In the genomic region with DNA sequence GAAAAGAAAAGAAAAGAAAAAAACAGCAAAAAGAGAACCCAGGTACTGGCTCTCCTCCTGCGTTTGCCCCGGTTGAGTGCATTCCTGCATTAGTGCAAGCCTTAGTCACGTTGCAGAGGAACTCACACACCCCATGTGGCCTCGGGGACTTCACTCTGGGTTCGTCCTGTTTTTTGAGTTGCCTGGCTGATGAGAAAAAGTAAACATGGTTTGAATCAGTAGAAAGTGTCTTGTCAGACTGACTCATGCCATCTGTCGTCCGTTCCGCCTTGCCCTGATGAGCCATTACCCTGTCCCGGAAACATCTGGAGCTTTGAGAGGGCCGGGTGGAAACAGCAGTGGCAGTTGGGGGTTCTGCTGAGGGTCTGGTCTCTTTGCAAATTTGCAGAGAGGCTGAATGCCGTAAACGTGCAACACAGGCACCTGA, we compare ENCODE assay signal across 1 cellular context.
TF ChIP-seq lines count a peak whose summit lies in the region.

No MANE protein-coding gene starts in this region.

TF ChIP-seq in HepG2, 621 proteins besides CTCF, POLR2A, EP300 and RAD21 (continued from another document and continues in another):
- TF ChIP-seq HES4 (CRISPR knock-in tag; IDR thresholded peaks at IDR 0.05; ENCODE audit: borderline replicate concordance) (no peak), ESRRA (CRISPR knock-in tag; IDR thresholded peaks at IDR 0.05; ENCODE audit: low read depth) (no peak), ZNF644 (CRISPR knock-in tag; IDR thresholded peaks at IDR 0.05; ENCODE audit: low read depth) (no peak), RARA (CRISPR knock-in tag; IDR thresholded peaks at IDR 0.05) (peak; percentile 35; the same call in 1 of the 2 replicates), RCOR2 (CRISPR knock-in tag; IDR thresholded peaks at IDR 0.05) (no peak), ZNF614 (CRISPR knock-in tag; IDR thresholded peaks at IDR 0.05; ENCODE audit: borderline replicate concordance) (peak; percentile 54; the same call in 1 of the 2 replicates), ZFX (CRISPR knock-in tag; IDR thresholded peaks at IDR 0.05; ENCODE audit: low read depth) (no peak; the same call in 1 of the 2 replicates), PRPF4 (IDR thresholded peaks at IDR 0.05; ENCODE audit: low read depth, low read length, poor library complexity, severe bottlenecking) (no peak), STAG1 (CRISPR knock-in tag; IDR thresholded peaks at IDR 0.05) (peak; percentile 48), KAT8 (CRISPR knock-in tag; IDR thresholded peaks at IDR 0.05) (0 out of 2 replicates have a peak, but pooled peaks have one; percentile 16), NFKB2 (CRISPR knock-in tag; IDR thresholded peaks at IDR 0.05; ENCODE audit: borderline replicate concordance) (no peak), NCOA1 (CRISPR knock-in tag; IDR thresholded peaks at IDR 0.05) (no peak), GABPB1 (CRISPR knock-in tag; IDR thresholded peaks at IDR 0.05) (no peak), MAFK (conservative IDR thresholded peaks at IDR 0.05 in 1 of 2, IDR thresholded peaks at IDR 0.05 in 1 of 2; ENCODE audit: low read length in 2 of 2) (peak; percentile 30 to 47; a peak in 2 of 4 replicates), SIX1 (CRISPR knock-in tag; IDR thresholded peaks at IDR 0.05; ENCODE audit: borderline replicate concordance) (no peak), SSRP1 (CRISPR knock-in tag; IDR thresholded peaks at IDR 0.05) (no peak), ZNF432 (CRISPR knock-in tag; IDR thresholded peaks at IDR 0.05; ENCODE audit: borderline replicate concordance) (no peak), HDAC2 (CRISPR knock-in tag; IDR thresholded peaks at IDR 0.05) (no peak), ATM (IDR thresholded peaks at IDR 0.05; ENCODE audit: borderline replicate concordance) (no peak), ZNF772 (CRISPR knock-in tag; IDR thresholded peaks at IDR 0.05) (no peak), TBL1XR1 (IDR thresholded peaks at IDR 0.05; ENCODE audit: borderline replicate concordance, low read length, partially characterized antibody) (no peak), ZNF431 (CRISPR knock-in tag; IDR thresholded peaks at IDR 0.05; ENCODE audit: borderline replicate concordance, low read depth) (no peak), FOXJ3 (CRISPR knock-in tag; IDR thresholded peaks at IDR 0.05; ENCODE audit: borderline replicate concordance) (no peak), ZBTB42 (CRISPR knock-in tag; IDR thresholded peaks at IDR 0.05) (no peak), MIER2 (CRISPR knock-in tag; IDR thresholded peaks at IDR 0.05) (no peak), KDM5A (IDR thresholded peaks at IDR 0.05; ENCODE audit: borderline replicate concordance, low read length) (no peak), TBP (CRISPR knock-in tag; IDR thresholded peaks at IDR 0.05) (no peak), CBX2 (IDR thresholded peaks at IDR 0.05; ENCODE audit: low read depth, low read length) (no peak), CBX2 (CRISPR knock-in tag; IDR thresholded peaks at IDR 0.05; ENCODE audit: low read depth) (no peak), ZNF232 (CRISPR knock-in tag; IDR thresholded peaks at IDR 0.05; ENCODE audit: borderline replicate concordance) (no peak), BORCS8-MEF2B (CRISPR knock-in tag; IDR thresholded peaks at IDR 0.05) (no peak), CBX1 (IDR thresholded peaks at IDR 0.05; ENCODE audit: low read depth) (no peak), ZNF629 (CRISPR knock-in tag; conservative IDR thresholded peaks at IDR 0.05) (no peak), ZNF790 (CRISPR knock-in tag; IDR thresholded peaks at IDR 0.05; ENCODE audit: borderline replicate concordance) (no peak), ZBTB20 (CRISPR knock-in tag; IDR thresholded peaks at IDR 0.05; ENCODE audit: borderline replicate concordance, low read depth) (peak; percentile 44; the same call in 1 of the 2 replicates), ZNF136 (CRISPR knock-in tag; IDR thresholded peaks at IDR 0.05; ENCODE audit: low read depth) (no peak), MYNN (CRISPR knock-in tag; IDR thresholded peaks at IDR 0.05; ENCODE audit: low read depth) (no peak), EEA1 (CRISPR knock-in tag; IDR thresholded peaks at IDR 0.05; ENCODE audit: borderline replicate concordance) (no peak), ZNF672 (CRISPR knock-in tag; IDR thresholded peaks at IDR 0.05) (no peak), NFRKB (IDR thresholded peaks at IDR 0.05) (no peak), ZNF12 (CRISPR knock-in tag; IDR thresholded peaks at IDR 0.05) (no peak), ZNF282 (IDR thresholded peaks at IDR 0.05; ENCODE audit: partially characterized antibody) (no peak), NFE2L2 (IDR thresholded peaks at IDR 0.05; ENCODE audit: low read length) (peak; percentile 66; the same call in 1 of the 2 replicates), TEAD2 (CRISPR knock-in tag; IDR thresholded peaks at IDR 0.05) (no peak), YY1 (IDR thresholded peaks at IDR 0.05; ENCODE audit: insufficient read depth, insufficient replicate concordance, low read depth, low read length) (no peak), ZKSCAN1 (IDR thresholded peaks at IDR 0.05; ENCODE audit: low read length) (no peak), SUZ12 (IDR thresholded peaks at IDR 0.05; ENCODE audit: low read depth, low read length) (no peak), ZNF160 (CRISPR knock-in tag; IDR thresholded peaks at IDR 0.05) (no peak), DNMT1 (CRISPR knock-in tag; IDR thresholded peaks at IDR 0.05) (no peak)
- TF ChIP-seq, protein P1, sequence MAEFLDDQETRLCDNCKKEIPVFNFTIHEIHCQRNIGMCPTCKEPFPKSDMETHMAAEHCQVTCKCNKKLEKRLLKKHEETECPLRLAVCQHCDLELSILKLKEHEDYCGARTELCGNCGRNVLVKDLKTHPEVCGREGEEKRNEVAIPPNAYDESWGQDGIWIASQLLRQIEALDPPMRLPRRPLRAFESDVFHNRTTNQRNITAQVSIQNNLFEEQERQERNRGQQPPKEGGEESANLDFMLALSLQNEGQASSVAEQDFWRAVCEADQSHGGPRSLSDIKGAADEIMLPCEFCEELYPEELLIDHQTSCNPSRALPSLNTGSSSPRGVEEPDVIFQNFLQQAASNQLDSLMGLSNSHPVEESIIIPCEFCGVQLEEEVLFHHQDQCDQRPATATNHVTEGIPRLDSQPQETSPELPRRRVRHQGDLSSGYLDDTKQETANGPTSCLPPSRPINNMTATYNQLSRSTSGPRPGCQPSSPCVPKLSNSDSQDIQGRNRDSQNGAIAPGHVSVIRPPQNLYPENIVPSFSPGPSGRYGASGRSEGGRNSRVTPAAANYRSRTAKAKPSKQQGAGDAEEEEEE (CRISPR knock-in tag; IDR thresholded peaks at IDR 0.05; ENCODE audit: borderline replicate concordance): no peak
- TF ChIP-seq, protein P2, sequence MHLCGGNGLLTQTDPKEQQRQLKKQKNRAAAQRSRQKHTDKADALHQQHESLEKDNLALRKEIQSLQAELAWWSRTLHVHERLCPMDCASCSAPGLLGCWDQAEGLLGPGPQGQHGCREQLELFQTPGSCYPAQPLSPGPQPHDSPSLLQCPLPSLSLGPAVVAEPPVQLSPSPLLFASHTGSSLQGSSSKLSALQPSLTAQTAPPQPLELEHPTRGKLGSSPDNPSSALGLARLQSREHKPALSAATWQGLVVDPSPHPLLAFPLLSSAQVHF (CRISPR knock-in tag; IDR thresholded peaks at IDR 0.05): no peak
- TF ChIP-seq, protein P3, sequence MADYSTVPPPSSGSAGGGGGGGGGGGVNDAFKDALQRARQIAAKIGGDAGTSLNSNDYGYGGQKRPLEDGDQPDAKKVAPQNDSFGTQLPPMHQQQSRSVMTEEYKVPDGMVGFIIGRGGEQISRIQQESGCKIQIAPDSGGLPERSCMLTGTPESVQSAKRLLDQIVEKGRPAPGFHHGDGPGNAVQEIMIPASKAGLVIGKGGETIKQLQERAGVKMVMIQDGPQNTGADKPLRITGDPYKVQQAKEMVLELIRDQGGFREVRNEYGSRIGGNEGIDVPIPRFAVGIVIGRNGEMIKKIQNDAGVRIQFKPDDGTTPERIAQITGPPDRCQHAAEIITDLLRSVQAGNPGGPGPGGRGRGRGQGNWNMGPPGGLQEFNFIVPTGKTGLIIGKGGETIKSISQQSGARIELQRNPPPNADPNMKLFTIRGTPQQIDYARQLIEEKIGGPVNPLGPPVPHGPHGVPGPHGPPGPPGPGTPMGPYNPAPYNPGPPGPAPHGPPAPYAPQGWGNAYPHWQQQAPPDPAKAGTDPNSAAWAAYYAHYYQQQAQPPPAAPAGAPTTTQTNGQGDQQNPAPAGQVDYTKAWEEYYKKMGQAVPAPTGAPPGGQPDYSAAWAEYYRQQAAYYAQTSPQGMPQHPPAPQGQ (CRISPR knock-in tag; IDR thresholded peaks at IDR 0.05; ENCODE audit: borderline replicate concordance): no peak
- TF ChIP-seq, protein P4, sequence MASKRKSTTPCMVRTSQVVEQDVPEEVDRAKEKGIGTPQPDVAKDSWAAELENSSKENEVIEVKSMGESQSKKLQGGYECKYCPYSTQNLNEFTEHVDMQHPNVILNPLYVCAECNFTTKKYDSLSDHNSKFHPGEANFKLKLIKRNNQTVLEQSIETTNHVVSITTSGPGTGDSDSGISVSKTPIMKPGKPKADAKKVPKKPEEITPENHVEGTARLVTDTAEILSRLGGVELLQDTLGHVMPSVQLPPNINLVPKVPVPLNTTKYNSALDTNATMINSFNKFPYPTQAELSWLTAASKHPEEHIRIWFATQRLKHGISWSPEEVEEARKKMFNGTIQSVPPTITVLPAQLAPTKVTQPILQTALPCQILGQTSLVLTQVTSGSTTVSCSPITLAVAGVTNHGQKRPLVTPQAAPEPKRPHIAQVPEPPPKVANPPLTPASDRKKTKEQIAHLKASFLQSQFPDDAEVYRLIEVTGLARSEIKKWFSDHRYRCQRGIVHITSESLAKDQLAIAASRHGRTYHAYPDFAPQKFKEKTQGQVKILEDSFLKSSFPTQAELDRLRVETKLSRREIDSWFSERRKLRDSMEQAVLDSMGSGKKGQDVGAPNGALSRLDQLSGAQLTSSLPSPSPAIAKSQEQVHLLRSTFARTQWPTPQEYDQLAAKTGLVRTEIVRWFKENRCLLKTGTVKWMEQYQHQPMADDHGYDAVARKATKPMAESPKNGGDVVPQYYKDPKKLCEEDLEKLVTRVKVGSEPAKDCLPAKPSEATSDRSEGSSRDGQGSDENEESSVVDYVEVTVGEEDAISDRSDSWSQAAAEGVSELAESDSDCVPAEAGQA (IDR thresholded peaks at IDR 0.05; ENCODE audit: low read depth): no peak
- TF ChIP-seq, protein P4 (CRISPR knock-in tag; IDR thresholded peaks at IDR 0.05; ENCODE audit: borderline replicate concordance): no peak
- TF ChIP-seq, protein P5, sequence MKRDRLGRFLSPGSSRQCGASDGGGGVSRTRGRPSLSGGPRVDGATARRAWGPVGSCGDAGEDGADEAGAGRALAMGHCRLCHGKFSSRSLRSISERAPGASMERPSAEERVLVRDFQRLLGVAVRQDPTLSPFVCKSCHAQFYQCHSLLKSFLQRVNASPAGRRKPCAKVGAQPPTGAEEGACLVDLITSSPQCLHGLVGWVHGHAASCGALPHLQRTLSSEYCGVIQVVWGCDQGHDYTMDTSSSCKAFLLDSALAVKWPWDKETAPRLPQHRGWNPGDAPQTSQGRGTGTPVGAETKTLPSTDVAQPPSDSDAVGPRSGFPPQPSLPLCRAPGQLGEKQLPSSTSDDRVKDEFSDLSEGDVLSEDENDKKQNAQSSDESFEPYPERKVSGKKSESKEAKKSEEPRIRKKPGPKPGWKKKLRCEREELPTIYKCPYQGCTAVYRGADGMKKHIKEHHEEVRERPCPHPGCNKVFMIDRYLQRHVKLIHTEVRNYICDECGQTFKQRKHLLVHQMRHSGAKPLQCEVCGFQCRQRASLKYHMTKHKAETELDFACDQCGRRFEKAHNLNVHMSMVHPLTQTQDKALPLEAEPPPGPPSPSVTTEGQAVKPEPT (CRISPR knock-in tag; IDR thresholded peaks at IDR 0.05; ENCODE audit: low read depth): no peak
- TF ChIP-seq, protein P6, sequence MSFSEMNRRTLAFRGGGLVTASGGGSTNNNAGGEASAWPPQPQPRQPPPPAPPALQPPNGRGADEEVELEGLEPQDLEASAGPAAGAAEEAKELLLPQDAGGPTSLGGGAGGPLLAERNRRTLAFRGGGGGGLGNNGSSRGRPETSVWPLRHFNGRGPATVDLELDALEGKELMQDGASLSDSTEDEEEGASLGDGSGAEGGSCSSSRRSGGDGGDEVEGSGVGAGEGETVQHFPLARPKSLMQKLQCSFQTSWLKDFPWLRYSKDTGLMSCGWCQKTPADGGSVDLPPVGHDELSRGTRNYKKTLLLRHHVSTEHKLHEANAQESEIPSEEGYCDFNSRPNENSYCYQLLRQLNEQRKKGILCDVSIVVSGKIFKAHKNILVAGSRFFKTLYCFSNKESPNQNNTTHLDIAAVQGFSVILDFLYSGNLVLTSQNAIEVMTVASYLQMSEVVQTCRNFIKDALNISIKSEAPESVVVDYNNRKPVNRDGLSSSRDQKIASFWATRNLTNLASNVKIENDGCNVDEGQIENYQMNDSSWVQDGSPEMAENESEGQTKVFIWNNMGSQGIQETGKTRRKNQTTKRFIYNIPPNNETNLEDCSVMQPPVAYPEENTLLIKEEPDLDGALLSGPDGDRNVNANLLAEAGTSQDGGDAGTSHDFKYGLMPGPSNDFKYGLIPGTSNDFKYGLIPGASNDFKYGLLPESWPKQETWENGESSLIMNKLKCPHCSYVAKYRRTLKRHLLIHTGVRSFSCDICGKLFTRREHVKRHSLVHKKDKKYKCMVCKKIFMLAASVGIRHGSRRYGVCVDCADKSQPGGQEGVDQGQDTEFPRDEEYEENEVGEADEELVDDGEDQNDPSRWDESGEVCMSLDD (CRISPR knock-in tag; IDR thresholded peaks at IDR 0.05; ENCODE audit: borderline replicate concordance): no peak
- TF ChIP-seq, protein P7, sequence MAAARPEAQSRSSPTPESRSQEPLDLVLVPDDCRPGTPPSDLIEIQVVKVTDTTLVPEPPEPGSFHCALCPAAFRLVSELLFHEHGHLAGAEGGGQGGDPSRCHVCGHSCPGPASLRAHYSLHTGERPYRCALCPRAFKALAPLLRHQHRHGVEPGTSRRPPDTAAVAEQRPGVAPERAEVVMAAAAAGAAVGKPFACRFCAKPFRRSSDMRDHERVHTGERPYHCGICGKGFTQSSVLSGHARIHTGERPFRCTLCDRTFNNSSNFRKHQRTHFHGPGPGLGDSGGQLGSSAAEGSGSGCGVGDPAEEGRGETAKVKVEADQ (CRISPR knock-in tag; IDR thresholded peaks at IDR 0.05; ENCODE audit: borderline replicate concordance): no peak
